In genomic region chr2:89797320-89798038, GRCh38 we compare ENCODE assay signal across 27 cellular contexts.
"Had no signal": no experiment of that assay in that cellular context is flagged by ENCODE, and none has a peak within 500 bp of the region (broad histone marks: within the 10 kb centered on the region; RNA-seq: fewer than 3 reads in every experiment).

No MANE protein-coding gene starts in this region.

- H3K27me3 ChIP-seq: neutrophil, pancreas, stomach, thyroid gland, tibial nerve, upper lobe of left lung, vagina had no signal

- H3K4me1 ChIP-seq: pancreas, psoas muscle, stomach, thyroid gland, tibial nerve, upper lobe of left lung, vagina had no signal

- H3K27ac Mint-ChIP-seq: naive thymus-derived CD8-positive, alpha-beta T cell; natural killer cell treated with Interleukin-12 subunit alpha and Interleukin-12 subunit beta and Interleukin-15 and Interleukin-18, amount 100 ng/mL, for 72 hours; nephron progenitor cell; stimulated activated effector memory CD8-positive, alpha-beta T cell treated with anti-CD3 and anti-CD28 coated beads, Interleukin-12 subunit alpha, Interleukin-12 subunit beta, amount 100 ng/mL, for 72 hours; stimulated activated naive B cell treated with anti-CD40 and anti-IgM and Interleukin-4, amounts not matched to agents 10 μg/mL and 1 μg/mL and 100 μg/mL, for 72 hours; stimulated activated naive CD8-positive, alpha-beta T cell treated with anti-CD3 and anti-CD28 coated beads, Interleukin-15, Interleukin-2, amounts not matched to agents 100 ng/mL and 50 ng/mL, for 24 hours had no signal

- H3K4me3 ChIP-seq: pancreas, psoas muscle, skin epidermis, stomach, thoracic aorta, thyroid gland, tibial nerve, upper lobe of left lung, vagina had no signal

- FAIRE-seq: pancreas, urothelium cell line had no signal

- DNase-seq: naive thymus-derived CD8-positive, alpha-beta T cell; nephron progenitor cell; nucleus accumbens; pancreas; psoas muscle; right cardiac atrium; stimulated activated CD4-positive, alpha-beta T cell treated with anti-CD3 and anti-CD28 coated beads, Interleukin-15, amount 100 ng/mL, for 24 hours; stimulated activated CD4-positive, alpha-beta T cell treated with anti-CD3 and anti-CD28 coated beads, Interleukin-2, amount 100 ng/mL, for 24 hours; stimulated activated CD4-positive, alpha-beta T cell treated with anti-CD3 and anti-CD28 coated beads, Interleukin-2, amount 100 ng/mL, for 48 hours; stimulated activated CD4-positive, alpha-beta T cell treated with anti-CD3 and anti-CD28 coated beads, Interleukin-4, amount 100 ng/mL, for 24 hours; stimulated activated naive B cell treated with anti-CD40 and anti-IgM and Interleukin-4, amounts not matched to agents 10 μg/mL and 1 μg/mL and 100 μg/mL, for 72 hours; stimulated activated naive CD4-positive, alpha-beta T cell treated with Interleukin-2 at 50 U/mL for 16 hours; stomach; thyroid gland; trophoblast cell; upper lobe of left lung had no signal

- H3K36me3 Mint-ChIP-seq: stimulated activated effector memory CD8-positive, alpha-beta T cell treated with anti-CD3 and anti-CD28 coated beads, Interleukin-12 subunit alpha, Interleukin-12 subunit beta, amount 100 ng/mL, for 72 hours had no signal

- H3K4me1 Mint-ChIP-seq: naive thymus-derived CD8-positive, alpha-beta T cell; nephron progenitor cell; neural crest cell; stimulated activated effector memory CD8-positive, alpha-beta T cell treated with anti-CD3 and anti-CD28 coated beads, Interleukin-12 subunit alpha, Interleukin-12 subunit beta, amount 100 ng/mL, for 72 hours; stimulated activated naive B cell treated with anti-CD40 and anti-IgM and Interleukin-4, amounts not matched to agents 10 μg/mL and 1 μg/mL and 100 μg/mL, for 72 hours had no signal

- H3K4me3 Mint-ChIP-seq: naive thymus-derived CD8-positive, alpha-beta T cell; natural killer cell treated with Interleukin-12 subunit alpha and Interleukin-12 subunit beta and Interleukin-15 and Interleukin-18, amount 100 ng/mL, for 72 hours; nephron progenitor cell; neural crest cell; stimulated activated effector memory CD8-positive, alpha-beta T cell treated with anti-CD3 and anti-CD28 coated beads, Interleukin-12 subunit alpha, Interleukin-12 subunit beta, amount 100 ng/mL, for 72 hours; stimulated activated naive B cell treated with anti-CD40 and anti-IgM and Interleukin-4, amounts not matched to agents 10 μg/mL and 1 μg/mL and 100 μg/mL, for 72 hours; stimulated activated naive CD8-positive, alpha-beta T cell treated with anti-CD3 and anti-CD28 coated beads, Interleukin-15, Interleukin-2, amounts not matched to agents 100 ng/mL and 50 ng/mL, for 24 hours had no signal

- H3K9me3 ChIP-seq: thyroid gland had no signal

- H3K27me3 Mint-ChIP-seq: naive thymus-derived CD8-positive, alpha-beta T cell; natural killer cell treated with Interleukin-12 subunit alpha and Interleukin-12 subunit beta and Interleukin-15 and Interleukin-18, amount 100 ng/mL, for 72 hours; stimulated activated naive B cell treated with anti-CD40 and anti-IgM and Interleukin-4, amounts not matched to agents 10 μg/mL and 1 μg/mL and 100 μg/mL, for 72 hours; stimulated activated naive CD8-positive, alpha-beta T cell treated with anti-CD3 and anti-CD28 coated beads, Interleukin-15, Interleukin-2, amounts not matched to agents 100 ng/mL and 50 ng/mL, for 24 hours had no signal

- H3K27ac ChIP-seq: neutrophil, pancreas, psoas muscle, skin epidermis, stomach, thoracic aorta, thyroid gland, tibial nerve, upper lobe of left lung, vagina had no signal

- ATAC-seq: naive thymus-derived CD8-positive, alpha-beta T cell; natural killer cell treated with Interleukin-12 subunit alpha and Interleukin-12 subunit beta and Interleukin-15 and Interleukin-18, amount 100 ng/mL, for 72 hours; pancreas; psoas muscle; right cardiac atrium; sciatic nerve; stimulated activated effector memory CD8-positive, alpha-beta T cell treated with anti-CD3 and anti-CD28 coated beads, Interleukin-12 subunit alpha, Interleukin-12 subunit beta, amount 100 ng/mL, for 72 hours; stimulated activated naive B cell treated with anti-CD40 and anti-IgM and Interleukin-4, amounts not matched to agents 10 μg/mL and 1 μg/mL and 100 μg/mL, for 72 hours had no signal

- H3K36me3 ChIP-seq: neutrophil, pancreas, stomach, thoracic aorta, thyroid gland, tibial nerve, upper lobe of left lung, vagina had no signal
